ENCODE assay signal across 8 cellular contexts in the genomic region with DNA sequence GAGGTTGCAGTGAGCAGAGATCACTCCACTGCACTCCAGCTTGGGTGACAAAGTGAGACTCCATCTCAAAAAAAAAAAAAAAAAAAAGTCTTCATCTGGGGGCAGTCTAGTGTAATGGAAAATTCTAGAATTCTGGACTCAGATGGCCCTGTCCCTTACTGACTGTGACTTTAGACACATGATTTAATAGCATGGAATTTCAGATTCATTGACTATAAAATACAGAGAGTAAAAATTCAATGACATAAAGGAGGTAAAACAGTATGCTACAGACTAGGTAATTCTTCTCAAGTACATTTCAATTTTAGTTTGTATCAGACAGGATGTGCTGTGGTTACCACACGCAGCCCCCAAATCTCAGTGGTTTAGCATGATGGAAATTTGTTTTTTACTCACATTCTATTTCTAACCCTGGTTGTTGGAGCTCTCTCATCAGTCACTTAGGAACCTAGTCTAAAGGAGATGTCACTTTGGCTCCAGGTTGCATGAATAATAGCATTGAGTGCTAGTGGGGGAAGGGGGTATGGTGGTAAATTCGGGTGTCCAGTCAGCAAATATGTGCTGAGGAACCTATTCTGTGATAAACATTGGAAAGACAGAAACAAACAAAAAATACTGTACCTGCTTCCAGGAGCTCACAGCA.
DNase-seq lines count a peak whose midpoint lies in the region; ATAC-seq and TF ChIP-seq lines count a peak whose summit lies in the region.

No MANE protein-coding gene starts in this region.

- no peak overlapping the region for H4K12ac ChIP-seq in trophoblast cell (ENCODE audit: low read depth, low read length)

- no peak overlapping the region for H2BK12ac ChIP-seq in trophoblast cell (ENCODE audit: low read length)

- no peaks in the 10 kb centered on the region for H3K9me3 ChIP-seq in trophoblast cell (ENCODE audit: insufficient read depth, low read depth, low read length)

- no peaks in the 10 kb centered on the region for H3K27me3 ChIP-seq in trophoblast cell (ENCODE audit: insufficient read depth, low read length)

- no peak overlapping the region for H4K91ac ChIP-seq in trophoblast cell (ENCODE audit: low read depth, low read length)

- H2BK5ac ChIP-seq in trophoblast cell (ENCODE audit: low read depth, low read length, poor library complexity) = no peak overlapping the region

- H2BK120ac ChIP-seq in trophoblast cell (ENCODE audit: insufficient read depth, low read length, poor library complexity) = no peak overlapping the region

- H3K36me3 ChIP-seq in trophoblast cell (ENCODE audit: control insufficient read depth in 1 of 2, insufficient read depth in 2 of 2, low read length in 2 of 2) = no peaks in the 10 kb centered on the region

- no peak overlapping the region for H3K18ac ChIP-seq in trophoblast cell (ENCODE audit: low read length)

- peak; percentile 57 for ATAC-seq in GM19468 (IDR thresholded peaks at IDR 0.05; ENCODE audit: extremely low read depth, unreplicated experiment)
- ATAC-seq in HG03280 (IDR thresholded peaks at IDR 0.05; ENCODE audit: unreplicated experiment) = peak; percentile 85
- ATAC-seq in left ventricle myocardium superior = no peak

- no peak overlapping the region for H3K14ac ChIP-seq in trophoblast cell (ENCODE audit: low read length)

- TF ChIP-seq CTCF in GM12865 (IDR thresholded peaks at IDR 0.05; ENCODE audit: insufficient read depth, low read depth, low read length, missing control alignments) = no peak

- H3K4me2 ChIP-seq in trophoblast cell (ENCODE audit: low read length) = no peak overlapping the region

- WGBS in trophoblast cell (ENCODE audit: extremely low coverage, insufficient coverage, insufficient read length) = no CpG with 5 or more reads among the region's 2 CpGs

- H3K79me2 ChIP-seq in trophoblast cell (ENCODE audit: control insufficient read depth, insufficient read depth, low read length, poor library complexity) = no peaks in the 10 kb centered on the region

- H2AK5ac ChIP-seq in trophoblast cell (ENCODE audit: low read length) = no peak overlapping the region

- H3K4ac ChIP-seq in trophoblast cell (ENCODE audit: low read depth, low read length) = no peak overlapping the region

- H3K4me3 ChIP-seq in GM12865 (ENCODE audit: low read depth, low read length) (peak overlapping the region; percentile 16), trophoblast cell (ENCODE audit: low read depth, low read length) (no peak overlapping the region)

- no peak overlapping the region for H3K9ac ChIP-seq in trophoblast cell (ENCODE audit: low read length)

- H3K27ac ChIP-seq in trophoblast cell (ENCODE audit: low read depth, low read length) = no peak overlapping the region

- no peak overlapping the region for H2AFZ ChIP-seq in trophoblast cell (ENCODE audit: insufficient read depth, low read length, poor library complexity)

- no peak overlapping the region for H4K8ac ChIP-seq in trophoblast cell (ENCODE audit: low read depth, low read length)

- peak; percentile 88 for DNase-seq in GM12865 (ENCODE audit: low read depth)
- peak; percentile 30 for DNase-seq in central memory CD4-positive, alpha-beta T cell
- no peak for DNase-seq in trophoblast cell
- no peak for DNase-seq in medulla oblongata (ENCODE audit: extremely low spot score)
- DNase-seq in activated CD4-positive, CD25-positive, alpha-beta regulatory T cell treated with anti-CD3 and anti-CD28 coated beads, Interleukin-2, amount 50 U/mL, for 72 hours = no peak
- no peak for DNase-seq in left ventricle myocardium superior

- no peaks in the 10 kb centered on the region for H3K4me1 ChIP-seq in trophoblast cell (ENCODE audit: control insufficient read depth in 1 of 2, insufficient read depth in 2 of 2, low read length in 2 of 2)

- H3K23ac ChIP-seq in trophoblast cell (ENCODE audit: low read length) = no peak overlapping the region

- intact Hi-C loops in left ventricle myocardium superior (cut with micrococcal nuclease) = no loop called here

- H3K79me1 ChIP-seq in trophoblast cell (ENCODE audit: low read length) = no peaks in the 10 kb centered on the region

Comparison
In these comparisons a context has a peak if more than half of its experiments do, and no peak if none do; other contexts are left out.
1. DNase-seq: peak in GM12865 (single experiment) and central memory CD4-positive, alpha-beta T cell (single experiment); none in trophoblast cell (0 of 2), medulla oblongata (single experiment), activated CD4-positive, CD25-positive, alpha-beta regulatory T cell treated with anti-CD3 and anti-CD28 coated beads, Interleukin-2, amount 50 U/mL, for 72 hours (single experiment) and left ventricle myocardium superior (single experiment).